ENCODE assay signal across 15 cellular contexts in the genomic region with DNA sequence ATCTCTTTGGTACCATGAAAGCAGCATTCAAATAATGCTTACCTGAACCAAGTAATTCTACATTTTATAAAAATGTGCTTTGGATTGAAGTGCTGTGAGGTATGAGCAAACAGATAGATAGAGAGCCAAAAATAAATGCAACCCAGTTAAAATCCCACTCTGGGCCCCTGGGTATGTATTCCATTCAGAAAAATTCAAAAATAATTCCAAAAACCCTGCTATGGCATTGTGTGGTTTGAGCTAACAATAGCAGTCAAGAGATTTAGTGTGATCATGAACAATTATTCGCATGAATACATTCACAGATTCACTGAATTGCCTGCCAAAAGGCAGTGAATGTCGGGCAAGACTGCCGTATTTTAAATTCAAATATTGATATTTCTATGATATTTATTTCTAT.
DNase-seq lines count a peak whose midpoint lies in the region; ATAC-seq and TF ChIP-seq lines count a peak whose summit lies in the region.
"Had no signal": no experiment of that assay in that cellular context is flagged by ENCODE, and none has a peak within 500 bp of the region (broad histone marks: within the 10 kb centered on the region; RNA-seq: fewer than 3 reads in every experiment).

No MANE protein-coding gene starts in this region.

- no peaks in the 10 kb centered on the region for H3K36me3 ChIP-seq in Peyer's patch
- H3K36me3 ChIP-seq in mesendoderm (ENCODE audit: control insufficient read depth, insufficient read depth, low read length): no peaks in the 10 kb centered on the region
- no peaks in the 10 kb centered on the region for H3K36me3 ChIP-seq in gastrocnemius medialis
- H3K36me3 ChIP-seq: BLaER1 had no signal

- H3K4me3 ChIP-seq in Peyer's patch: no peak overlapping the region
- H3K4me3 ChIP-seq in mesendoderm (ENCODE audit: low read length): no peak overlapping the region
- H3K4me3 ChIP-seq in gastrocnemius medialis: no peak overlapping the region
- H3K4me3 ChIP-seq: BLaER1 had no signal

- ATAC-seq in gastrocnemius medialis: no peak
- ATAC-seq: CD8-positive, alpha-beta T cell; HCT116 had no signal

- no peak overlapping the region for H3K18ac ChIP-seq in mesendoderm (ENCODE audit: low read length)

- H4K8ac ChIP-seq in mesendoderm (ENCODE audit: low read depth, low read length): no peak overlapping the region

- TF ChIP-seq POLR2A in Peyer's patch (IDR thresholded peaks at IDR 0.05) (no peak), gastrocnemius medialis (IDR thresholded peaks at IDR 0.05) (no peak)

- H3K9ac ChIP-seq in mesendoderm (ENCODE audit: low read length): no peak overlapping the region
- H3K9ac ChIP-seq: BLaER1 had no signal

- no peak for TF ChIP-seq CTCF in Peyer's patch (IDR thresholded peaks at IDR 0.05)
- TF ChIP-seq CTCF in gastrocnemius medialis (IDR thresholded peaks at IDR 0.05 in 4 of 5, conservative IDR thresholded peaks at IDR 0.05 in 1 of 5): no peak

- H3K4me1 ChIP-seq in Peyer's patch (no peaks in the 10 kb centered on the region), mesendoderm (ENCODE audit: control insufficient read depth, low read depth, low read length) (no peaks in the 10 kb centered on the region), gastrocnemius medialis (no peaks in the 10 kb centered on the region)
- H3K4me1 ChIP-seq: BLaER1, Caco-2 had no signal

- in situ Hi-C loops in gastrocnemius medialis (cut with MboI; ENCODE audit: low sequenced_read_pairs in 4 of 4): no loop called here

- H3K27ac ChIP-seq in Peyer's patch (no peak overlapping the region), mesendoderm (ENCODE audit: low read depth, low read length) (no peak overlapping the region), gastrocnemius medialis (no peak overlapping the region)
- H3K27ac ChIP-seq: BLaER1, C4-2B had no signal

- WGBS in mesendoderm (ENCODE audit: extremely low coverage, insufficient coverage, low lambda C conversion rate): no CpG with 5 or more reads among the region's 3 CpGs

- H3K27me3 ChIP-seq in Peyer's patch: no peaks in the 10 kb centered on the region
- H3K27me3 ChIP-seq in mesendoderm (ENCODE audit: insufficient read depth, low read length, poor library complexity): no peaks in the 10 kb centered on the region
- no peaks in the 10 kb centered on the region for H3K27me3 ChIP-seq in gastrocnemius medialis
- H3K27me3 ChIP-seq: BLaER1 had no signal

- H2BK15ac ChIP-seq in mesendoderm (replicated peaks; ENCODE audit: low read depth): no peak overlapping the region

- H2AK5ac ChIP-seq in mesendoderm (ENCODE audit: low read length): no peak overlapping the region

- intact Hi-C loops in gastrocnemius medialis (cut with DNase I; ENCODE audit: low total_unique reads): no loop called here

- H3K9me3 ChIP-seq in Peyer's patch: no peaks in the 10 kb centered on the region
- peaks cover 0 to 4% (median 0%) of the 10 kb centered on the region in 3 donors for H3K9me3 ChIP-seq in gastrocnemius medialis
- H3K9me3 ChIP-seq: BLaER1, Caco-2 had no signal

- H3K56ac ChIP-seq in mesendoderm (ENCODE audit: low read length): no peak overlapping the region

- DNase-seq in NCI-H1694 treated with DMSO at 0.1 percent for 48 hours (lab: John Stamatoyannopoulos, UW) (peak; percentile 58), astrocyte of the hippocampus (ENCODE audit: low read depth, low spot score) (peak; percentile 73), retina (peak; percentile 28), Peyer's patch (no peak), mesendoderm (no peak), gastrocnemius medialis (no peak)
- DNase-seq: Caco-2; CD4-positive, CD25-positive, alpha-beta regulatory T cell; CD8-positive, alpha-beta T cell; DMS153; DND-41; H7 had no signal

- no peak overlapping the region for H4K5ac ChIP-seq in mesendoderm (ENCODE audit: low read length)

- H3K79me1 ChIP-seq in mesendoderm (ENCODE audit: low read length): no peaks in the 10 kb centered on the region

- no peak overlapping the region for H2BK120ac ChIP-seq in mesendoderm (ENCODE audit: low read depth, low read length)

- no peak overlapping the region for H2BK5ac ChIP-seq in mesendoderm (ENCODE audit: low read length)

- H3K4me2 ChIP-seq in mesendoderm (ENCODE audit: low read length): no peak overlapping the region
- H3K4me2 ChIP-seq: BLaER1 had no signal

- no peak overlapping the region for H3K4ac ChIP-seq in mesendoderm (ENCODE audit: low read depth, low read length)

- H3K23ac ChIP-seq in mesendoderm (ENCODE audit: low read length): no peak overlapping the region

- no peaks in the 10 kb centered on the region for H3K79me2 ChIP-seq in mesendoderm (ENCODE audit: control insufficient read depth, insufficient read depth, low read length)

Comparison
In these comparisons a context has a peak if more than half of its experiments do, and no peak if none do; other contexts are left out.
1. DNase-seq: peak in NCI-H1694 treated with DMSO at 0.1 percent for 48 hours (single experiment), astrocyte of the hippocampus (single experiment) and retina (single experiment); none in Peyer's patch (0 of 3), mesendoderm (single experiment) and gastrocnemius medialis (0 of 2).